In the genomic region with DNA sequence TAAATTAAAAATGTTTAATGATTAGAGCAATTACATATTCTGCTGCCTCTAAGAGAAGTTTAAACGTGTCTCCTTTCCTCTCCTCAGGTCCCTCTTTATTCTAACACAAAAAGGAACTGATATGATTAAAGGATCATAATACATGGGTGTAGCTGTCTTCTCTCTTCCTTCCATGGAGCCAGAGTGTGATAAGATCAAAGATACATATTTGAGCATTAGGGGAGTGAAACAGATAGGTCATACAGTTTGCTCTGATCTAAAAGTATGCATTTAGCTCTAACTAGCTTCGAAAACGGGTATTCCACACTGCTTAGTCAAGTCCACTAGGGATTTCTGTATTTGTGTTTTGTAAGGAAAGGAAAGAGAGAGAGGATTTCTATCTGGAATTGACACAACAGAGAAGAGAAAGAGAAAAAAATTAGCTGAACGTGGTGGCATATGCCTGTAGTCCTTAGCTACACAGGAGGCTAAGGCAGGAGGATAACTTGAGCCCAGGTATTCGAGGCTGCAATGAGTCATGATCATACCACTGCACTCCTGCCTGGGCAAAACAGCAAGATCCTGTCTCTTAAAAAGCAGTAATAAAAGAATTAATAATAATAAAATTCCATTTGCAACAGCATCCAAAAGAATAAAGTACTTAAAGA, we compare ENCODE assay signal across 25 cellular contexts.
"Had no signal": no experiment of that assay in that cellular context is flagged by ENCODE, and none has a peak within 500 bp of the region (broad histone marks: within the 10 kb centered on the region; RNA-seq: fewer than 3 reads in every experiment).

No MANE protein-coding gene starts in this region.

- H3K4me1 ChIP-seq: colonic mucosa, neural progenitor cell, prostate gland, right atrium auricular region, suprapubic skin, uterus had no signal

- H3K27ac Mint-ChIP-seq: activated CD4-positive, alpha-beta T cell treated with anti-CD3 and anti-CD28 coated beads, Interleukin-2, amount 10 ng/mL, durations not matched to agents 7 days and 5 days; activated CD8-positive, alpha-beta T cell treated with anti-CD3 and anti-CD28 coated beads, Interleukin-2, amount 10 ng/mL, durations not matched to agents 7 days and 5 days; activated naive CD8-positive, alpha-beta T cell treated with anti-CD3 and anti-CD28 coated beads, Interleukin-2, amount 10 ng/mL, durations not matched to agents 7 days and 5 days; activated T-cell treated with anti-CD3 and anti-CD28 coated beads, Interleukin-2, amount 50 U/mL, for 24 hours; activated T-helper 2 cell treated with anti-CD3 and anti-CD28 coated beads, Interferon-gamma antibody, Interleukin-2, Interleukin-4, amounts not matched to agents 10 μg/mL and 5 μg/mL and 100 μg/mL, durations not matched to agents 14 hours and 24 hours and 36 hours; brain; endodermal cell; memory B cell; neural progenitor cell; stimulated activated naive CD8-positive, alpha-beta T cell treated with anti-CD3 and anti-CD28 coated beads, Interleukin-15, Interleukin-2, amounts not matched to agents 100 ng/mL and 50 ng/mL, for 24 hours had no signal

- ATAC-seq: activated CD8-positive, alpha-beta T cell treated with anti-CD3 and anti-CD28 coated beads, Interleukin-2, amount 10 ng/mL, durations not matched to agents 7 days and 5 days; gastroesophageal sphincter; mucosa of descending colon had no signal

- H3K9me3 ChIP-seq: colonic mucosa, gastroesophageal sphincter, heart left ventricle, mucosa of descending colon, prostate gland, right atrium auricular region, suprapubic skin, transverse colon, uterus had no signal

- H3K4me3 ChIP-seq: colonic mucosa, gastroesophageal sphincter, heart left ventricle, mucosa of descending colon, neural progenitor cell, prostate gland, right atrium auricular region, skin epidermis, suprapubic skin, transverse colon, uterus had no signal

- H3K36me3 Mint-ChIP-seq: activated naive CD8-positive, alpha-beta T cell treated with anti-CD3 and anti-CD28 coated beads, Interleukin-2, amount 10 ng/mL, durations not matched to agents 7 days and 5 days; memory B cell; naive B cell had no signal

- H3K27me3 Mint-ChIP-seq: brain had no signal

- H3K4me1 Mint-ChIP-seq: activated CD4-positive, alpha-beta T cell treated with anti-CD3 and anti-CD28 coated beads, Interleukin-2, amount 10 ng/mL, durations not matched to agents 7 days and 5 days; activated naive CD8-positive, alpha-beta T cell treated with anti-CD3 and anti-CD28 coated beads, Interleukin-2, amount 10 ng/mL, durations not matched to agents 7 days and 5 days; central memory CD8-positive, alpha-beta T cell; memory B cell; naive B cell; neural progenitor cell had no signal

- H3K9me3 Mint-ChIP-seq: activated CD4-positive, alpha-beta T cell treated with anti-CD3 and anti-CD28 coated beads, Interleukin-2, amount 10 ng/mL, durations not matched to agents 7 days and 5 days; activated T-cell treated with anti-CD3 and anti-CD28 coated beads, Interleukin-2, amount 50 U/mL, for 24 hours; activated T-helper 2 cell treated with anti-CD3 and anti-CD28 coated beads, Interferon-gamma antibody, Interleukin-2, Interleukin-4, amounts not matched to agents 10 μg/mL and 5 μg/mL and 100 μg/mL, durations not matched to agents 14 hours and 24 hours and 36 hours; central memory CD8-positive, alpha-beta T cell; endodermal cell; memory B cell; naive B cell; neural progenitor cell; stimulated activated naive CD8-positive, alpha-beta T cell treated with anti-CD3 and anti-CD28 coated beads, Interleukin-15, Interleukin-2, amounts not matched to agents 100 ng/mL and 50 ng/mL, for 24 hours had no signal

- H3K4me2 ChIP-seq: neural progenitor cell had no signal

- H3K27ac ChIP-seq: colonic mucosa, gastroesophageal sphincter, heart left ventricle, neural progenitor cell, prostate gland, right atrium auricular region, skin epidermis, suprapubic skin, transverse colon, uterus had no signal

- H3K36me3 ChIP-seq: colonic mucosa, gastroesophageal sphincter, prostate gland, right atrium auricular region, suprapubic skin had no signal

- H3K4me3 Mint-ChIP-seq: activated CD4-positive, alpha-beta T cell treated with anti-CD3 and anti-CD28 coated beads, Interleukin-2, amount 10 ng/mL, durations not matched to agents 7 days and 5 days; activated CD8-positive, alpha-beta T cell treated with anti-CD3 and anti-CD28 coated beads, Interleukin-2, amount 10 ng/mL, durations not matched to agents 7 days and 5 days; activated naive CD8-positive, alpha-beta T cell treated with anti-CD3 and anti-CD28 coated beads, Interleukin-2, amount 10 ng/mL, durations not matched to agents 7 days and 5 days; activated T-cell treated with anti-CD3 and anti-CD28 coated beads, Interleukin-2, amount 50 U/mL, for 24 hours; brain; central memory CD8-positive, alpha-beta T cell; endodermal cell; memory B cell; naive B cell; neural progenitor cell; stimulated activated naive CD8-positive, alpha-beta T cell treated with anti-CD3 and anti-CD28 coated beads, Interleukin-15, Interleukin-2, amounts not matched to agents 100 ng/mL and 50 ng/mL, for 24 hours had no signal

- H2AFZ ChIP-seq: neural progenitor cell had no signal

- H3K27me3 ChIP-seq: colonic mucosa, gastroesophageal sphincter, heart left ventricle, neural progenitor cell, right atrium auricular region, suprapubic skin, transverse colon, uterus had no signal

- DNase-seq: activated CD4-positive, alpha-beta T cell treated with anti-CD3 and anti-CD28 coated beads, Interleukin-2, amount 10 ng/mL, durations not matched to agents 7 days and 5 days; activated CD8-positive, alpha-beta T cell treated with anti-CD3 and anti-CD28 coated beads, Interleukin-2, amount 10 ng/mL, durations not matched to agents 7 days and 5 days; activated naive CD4-positive, alpha-beta T cell treated with Interleukin-2 at 50 U/mL for 16 hours; activated naive CD8-positive, alpha-beta T cell treated with anti-CD3 and anti-CD28 coated beads, Interleukin-2, amount 10 ng/mL, durations not matched to agents 7 days and 5 days; activated T-cell treated with anti-CD3 and anti-CD28 coated beads, Interleukin-2, amount 50 U/mL, for 24 hours; colonic mucosa; endodermal cell; heart left ventricle; kidney glomerular epithelial cell; mucosa of descending colon; naive B cell; stimulated activated CD4-positive, alpha-beta T cell treated with anti-CD3 and anti-CD28 coated beads, Interleukin-2, amount 100 ng/mL, for 48 hours; transverse colon; uterus had no signal
